ENCODE assay signal across 7 cellular contexts in genomic region chr5:96614110-96614691, GRCh38. TPM values are rescaled to one million over a fixed set of nuclear protein-coding genes. Genes with fewer than 3 reads are reported as not detected.
A peak's percentile ranks its signal among the peaks of the same experiment; 100 is the strongest.
DNase-seq lines count a peak whose midpoint lies in the region; ATAC-seq and TF ChIP-seq lines count a peak whose summit lies in the region.

No MANE protein-coding gene starts in this region.

- peak; percentile 55 for TF ChIP-seq CTCF in GM10266 (IDR thresholded peaks at IDR 0.05; ENCODE audit: control insufficient read depth, insufficient read depth, low read depth, missing control alignments)

- peak; percentile 83 for ATAC-seq in left ventricle myocardium superior
- no peak for ATAC-seq in GM21576 (IDR thresholded peaks at IDR 0.05; ENCODE audit: unreplicated experiment)

- intact Hi-C loops in left ventricle myocardium superior (cut with micrococcal nuclease): loop anchor here (10.0 kb wide), 1 partner anchor 551 kb away; no protein-coding TSS in a partner anchor

- DNase-seq in GM10266 (ENCODE audit: extremely low spot score) (peak; percentile 67), M059J (ENCODE audit: low read depth) (peak; percentile 95), SIG-M5 (lab: John Stamatoyannopoulos, UW) (peak; percentile 9), anterior cingulate cortex (lab: John Stamatoyannopoulos, UW) (peak in 47 of 58 donors; percentile 4 to 77 (median 38)), left ventricle myocardium superior (no peak), putamen (ENCODE audit: low spot score) (peak; percentile 80)

RNA-seq across cellular contexts. Expression of gene CAST, which starts 48.0 kb away (rescaled TPM):
- 88.2 and 149 TPM in 2 replicates for total RNA-seq in M059J (2014; rRNA removed; shearing (Covaris generic))
- total RNA-seq in left ventricle myocardium superior: 523 TPM
